9 cellular contexts compared by ENCODE assay signal in the genomic region with DNA sequence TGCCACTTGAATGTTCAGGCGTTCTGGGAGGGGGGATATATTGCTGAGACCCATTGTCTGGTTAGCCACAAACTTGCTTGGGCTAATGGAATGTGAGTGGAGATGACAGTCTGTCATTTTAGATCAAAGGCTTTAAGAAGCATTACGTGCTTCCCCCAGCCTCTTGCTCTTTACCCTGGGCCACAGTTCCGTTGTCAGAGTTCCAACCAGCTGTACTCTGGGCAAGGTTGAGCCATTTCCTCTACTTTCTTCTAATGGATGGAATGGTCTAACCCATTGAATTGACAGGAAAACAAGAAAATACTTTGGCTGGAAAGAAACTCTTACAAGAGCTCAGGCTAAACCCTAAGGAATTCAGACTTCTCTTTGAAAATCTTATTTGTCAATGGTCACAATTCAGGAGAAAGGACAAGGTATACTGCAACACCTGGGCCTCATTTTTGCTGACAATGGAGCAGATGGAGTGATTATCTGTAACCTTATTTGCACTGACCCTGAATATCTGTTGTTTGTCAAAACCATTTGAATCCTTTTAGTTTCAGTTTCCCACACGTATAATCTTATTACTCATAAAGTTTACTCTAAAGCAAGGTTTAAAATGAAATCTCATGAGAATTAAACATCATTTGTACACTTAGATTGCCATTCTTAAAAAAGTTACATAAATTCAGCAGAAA.
A peak's percentile ranks its signal among the peaks of the same experiment; 100 is the strongest.
DNase-seq lines count a peak whose midpoint lies in the region; ATAC-seq and TF ChIP-seq lines count a peak whose summit lies in the region.
"Had no signal": no experiment of that assay in that cellular context is flagged by ENCODE, and none has a peak within 500 bp of the region (broad histone marks: within the 10 kb centered on the region; RNA-seq: fewer than 3 reads in every experiment).

No MANE protein-coding gene starts in this region.

- H3K27ac Mint-ChIP-seq in Calu3 (ENCODE audit: unreplicated experiment) (peak overlapping the region; percentile 91), GM23338 (no peak overlapping the region), endothelial cell (ENCODE audit: unreplicated experiment) (no peak overlapping the region)

- H4K20me1 ChIP-seq in GM23338 (replicated peaks; ENCODE audit: insufficient read depth): no peaks in the 10 kb centered on the region

- no peaks in the 10 kb centered on the region for H3K9me3 Mint-ChIP-seq in Calu3 (ENCODE audit: low read depth, unreplicated experiment)
- no peaks in the 10 kb centered on the region for H3K9me3 Mint-ChIP-seq in GM23338
- H3K9me3 Mint-ChIP-seq in endothelial cell (ENCODE audit: unreplicated experiment): no peaks in the 10 kb centered on the region

- WGBS in adrenal gland, 4 donors: 36 to 59% (median 43%) methylated on average over 4 of the region's 4 CpGs

- DNase-seq in Calu3: no peak
- peak; percentile 10 for DNase-seq in GM23338 (ENCODE audit: low spot score)
- peak; percentile 21 to 24 for DNase-seq in SHP77 (lab: John Stamatoyannopoulos, UW)
- no peak for DNase-seq in lower lobe of right lung
- DNase-seq in vagina (ENCODE audit: extremely low spot score in 2 of 2): no peak
- no peak for DNase-seq in adrenal gland
- no peak for DNase-seq in endothelial cell (ENCODE audit: low spot score)
- no peak for DNase-seq in iPS-NIHi7 (ENCODE audit: extremely low spot score)
- DNase-seq: heart right ventricle had no signal

- H3K27me3 Mint-ChIP-seq in Calu3 (ENCODE audit: unreplicated experiment): no peaks in the 10 kb centered on the region
- H3K27me3 Mint-ChIP-seq in GM23338 (ENCODE audit: insufficient read depth, low read depth, poor library complexity): no peaks in the 10 kb centered on the region
- H3K27me3 Mint-ChIP-seq in endothelial cell (ENCODE audit: unreplicated experiment): no peaks in the 10 kb centered on the region

- H2AFZ ChIP-seq in GM23338: no peak overlapping the region; the same call in 1 of the 2 replicates

- H3K9me2 ChIP-seq in GM23338 (ENCODE audit: insufficient read depth): no peaks in the 10 kb centered on the region

- no peaks in the 10 kb centered on the region for H3K79me2 ChIP-seq in GM23338 (replicated peaks; ENCODE audit: insufficient read depth)

- peaks cover 22% of the 10 kb centered on the region for H3K4me1 Mint-ChIP-seq in Calu3 (ENCODE audit: low read depth, unreplicated experiment)
- peaks cover 10% of the 10 kb centered on the region for H3K4me1 Mint-ChIP-seq in GM23338
- no peaks in the 10 kb centered on the region for H3K4me1 Mint-ChIP-seq in endothelial cell (ENCODE audit: unreplicated experiment)

- H3K27ac ChIP-seq in GM23338 (ENCODE audit: low read depth): no peak overlapping the region
- no peak overlapping the region for H3K27ac ChIP-seq in lower lobe of right lung
- H3K27ac ChIP-seq in vagina: no peak overlapping the region
- no peak overlapping the region for H3K27ac ChIP-seq in adrenal gland

- H3K4me1 ChIP-seq in GM23338 (ENCODE audit: insufficient read depth) (peaks cover 15% of the 10 kb centered on the region; the same call in 1 of the 2 replicates), lower lobe of right lung (peaks cover 27% of the 10 kb centered on the region), vagina (peaks cover 6% of the 10 kb centered on the region), adrenal gland (replicated peaks in 1 of 2) (no peaks in the 10 kb centered on the region)

- H3K36me3 Mint-ChIP-seq in Calu3 (ENCODE audit: insufficient read depth, unreplicated experiment): no peaks in the 10 kb centered on the region
- H3K36me3 Mint-ChIP-seq in GM23338 (ENCODE audit: low read depth): no peaks in the 10 kb centered on the region
- no peaks in the 10 kb centered on the region for H3K36me3 Mint-ChIP-seq in endothelial cell (ENCODE audit: low read depth, unreplicated experiment)

- TF ChIP-seq POLR2A in vagina (IDR thresholded peaks at IDR 0.05) (no peak), adrenal gland (IDR thresholded peaks at IDR 0.05) (no peak)

- H3K4me2 ChIP-seq in GM23338: no peak overlapping the region

- H3K4me3 ChIP-seq in GM23338: no peak overlapping the region
- peak overlapping the region; percentile 11 for H3K4me3 ChIP-seq in lower lobe of right lung
- H3K4me3 ChIP-seq in vagina: no peak overlapping the region
- H3K4me3 ChIP-seq in adrenal gland: no peak overlapping the region

- H3K27me3 ChIP-seq in GM23338 (ENCODE audit: insufficient read depth) (no peaks in the 10 kb centered on the region), lower lobe of right lung (ENCODE audit: low read depth) (no peaks in the 10 kb centered on the region), vagina (no peaks in the 10 kb centered on the region), adrenal gland (no peaks in the 10 kb centered on the region)
- H3K27me3 ChIP-seq: heart right ventricle had no signal

- TF ChIP-seq CTCF in Calu3 (IDR thresholded peaks at IDR 0.05; ENCODE audit: unreplicated experiment) (no peak), GM23338 (conservative IDR thresholded peaks at IDR 0.05; ENCODE audit: low read depth in 2 of 2) (no peak), lower lobe of right lung (IDR thresholded peaks at IDR 0.05) (no peak), vagina (IDR thresholded peaks at IDR 0.05) (no peak), adrenal gland (IDR thresholded peaks at IDR 0.05) (no peak), endothelial cell (IDR thresholded peaks at IDR 0.05; ENCODE audit: unreplicated experiment) (no peak)

- BruUV-seq in Calu3 (replicated peaks; lab: Mats Ljungman, UMichigan): no TSS peak

- H3F3A ChIP-seq in GM23338 (replicated peaks; ENCODE audit: low read depth): no peaks in the 10 kb centered on the region

- CTCF ChIA-PET in Calu3 (lab: Charles Lee): interaction anchor here (0.8 to 1.2 kb wide), 3 partner anchors 154 to 159 kb away, joined by 3 to 4 read pairs (median 4); no protein-coding TSS in a partner anchor

- H3K36me3 ChIP-seq in GM23338 (ENCODE audit: insufficient read depth): no peaks in the 10 kb centered on the region
- H3K36me3 ChIP-seq in lower lobe of right lung: no peaks in the 10 kb centered on the region
- H3K36me3 ChIP-seq in vagina: no peaks in the 10 kb centered on the region
- H3K36me3 ChIP-seq in adrenal gland (replicated peaks in 1 of 2): no peaks in the 10 kb centered on the region
- H3K36me3 ChIP-seq: heart right ventricle had no signal

- intact Hi-C loops in Calu3 (cut with micrococcal nuclease; ENCODE audit: unreplicated experiment): loop anchor here (5.0 kb wide), 2 partner anchors 75 to 135 kb away; no protein-coding TSS in a partner anchor
- intact Hi-C loops in lower lobe of right lung (cut with DNase I): no loop called here
- intact Hi-C loops in vagina (cut with DNase I): no loop called here
- intact Hi-C loops in adrenal gland (cut with DNase I): no loop called here

- ATAC-seq in GM23338: peak; percentile 32; the same call in 1 of the 3 replicates
- ATAC-seq in lower lobe of right lung: peak in 1 of 2 donors; percentile 43

- H3K4me3 Mint-ChIP-seq in Calu3 (ENCODE audit: low read depth, unreplicated experiment) (no peak overlapping the region), GM23338 (no peak overlapping the region), endothelial cell (ENCODE audit: unreplicated experiment) (no peak overlapping the region)

- H3K9me3 ChIP-seq in lower lobe of right lung: no peaks in the 10 kb centered on the region
- H3K9me3 ChIP-seq in vagina: no peaks in the 10 kb centered on the region
- H3K9me3 ChIP-seq in adrenal gland (replicated peaks in 1 of 3): no peaks in the 10 kb centered on the region
- H3K9me3 ChIP-seq: heart right ventricle had no signal

TF ChIP-seq in GM23338, 12 proteins besides CTCF, POLR2A, EP300 and RAD21 (continues in another document):
- TF ChIP-seq EZH2 (IDR thresholded peaks at IDR 0.05; ENCODE audit: low read depth, unreplicated experiment) (no peak), CREB1 (CRISPR knock-in tag; IDR thresholded peaks at IDR 0.05; ENCODE audit: low read depth) (no peak), STAT1 (IDR thresholded peaks at IDR 0.05; ENCODE audit: unreplicated experiment) (no peak), EZH2phosphoT487 (IDR thresholded peaks at IDR 0.05; ENCODE audit: unreplicated experiment) (no peak), ZNF331 (CRISPR knock-in tag; IDR thresholded peaks at IDR 0.05; ENCODE audit: low read depth) (no peak)
- TF ChIP-seq, protein P1, sequence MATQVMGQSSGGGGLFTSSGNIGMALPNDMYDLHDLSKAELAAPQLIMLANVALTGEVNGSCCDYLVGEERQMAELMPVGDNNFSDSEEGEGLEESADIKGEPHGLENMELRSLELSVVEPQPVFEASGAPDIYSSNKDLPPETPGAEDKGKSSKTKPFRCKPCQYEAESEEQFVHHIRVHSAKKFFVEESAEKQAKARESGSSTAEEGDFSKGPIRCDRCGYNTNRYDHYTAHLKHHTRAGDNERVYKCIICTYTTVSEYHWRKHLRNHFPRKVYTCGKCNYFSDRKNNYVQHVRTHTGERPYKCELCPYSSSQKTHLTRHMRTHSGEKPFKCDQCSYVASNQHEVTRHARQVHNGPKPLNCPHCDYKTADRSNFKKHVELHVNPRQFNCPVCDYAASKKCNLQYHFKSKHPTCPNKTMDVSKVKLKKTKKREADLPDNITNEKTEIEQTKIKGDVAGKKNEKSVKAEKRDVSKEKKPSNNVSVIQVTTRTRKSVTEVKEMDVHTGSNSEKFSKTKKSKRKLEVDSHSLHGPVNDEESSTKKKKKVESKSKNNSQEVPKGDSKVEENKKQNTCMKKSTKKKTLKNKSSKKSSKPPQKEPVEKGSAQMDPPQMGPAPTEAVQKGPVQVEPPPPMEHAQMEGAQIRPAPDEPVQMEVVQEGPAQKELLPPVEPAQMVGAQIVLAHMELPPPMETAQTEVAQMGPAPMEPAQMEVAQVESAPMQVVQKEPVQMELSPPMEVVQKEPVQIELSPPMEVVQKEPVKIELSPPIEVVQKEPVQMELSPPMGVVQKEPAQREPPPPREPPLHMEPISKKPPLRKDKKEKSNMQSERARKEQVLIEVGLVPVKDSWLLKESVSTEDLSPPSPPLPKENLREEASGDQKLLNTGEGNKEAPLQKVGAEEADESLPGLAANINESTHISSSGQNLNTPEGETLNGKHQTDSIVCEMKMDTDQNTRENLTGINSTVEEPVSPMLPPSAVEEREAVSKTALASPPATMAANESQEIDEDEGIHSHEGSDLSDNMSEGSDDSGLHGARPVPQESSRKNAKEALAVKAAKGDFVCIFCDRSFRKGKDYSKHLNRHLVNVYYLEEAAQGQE (IDR thresholded peaks at IDR 0.05; ENCODE audit: unreplicated experiment): no peak

Comparison
In these comparisons a context has a peak if more than half of its experiments do, and no peak if none do; other contexts are left out.
1. DNase-seq: peak in GM23338 (single experiment) and SHP77 (2 of 2); none in Calu3 (single experiment), lower lobe of right lung (single experiment), vagina (0 of 2), adrenal gland (0 of 7), endothelial cell (single experiment) and iPS-NIHi7 (single experiment).